ENCODE assay signal across 7 cellular contexts in the genomic region with DNA sequence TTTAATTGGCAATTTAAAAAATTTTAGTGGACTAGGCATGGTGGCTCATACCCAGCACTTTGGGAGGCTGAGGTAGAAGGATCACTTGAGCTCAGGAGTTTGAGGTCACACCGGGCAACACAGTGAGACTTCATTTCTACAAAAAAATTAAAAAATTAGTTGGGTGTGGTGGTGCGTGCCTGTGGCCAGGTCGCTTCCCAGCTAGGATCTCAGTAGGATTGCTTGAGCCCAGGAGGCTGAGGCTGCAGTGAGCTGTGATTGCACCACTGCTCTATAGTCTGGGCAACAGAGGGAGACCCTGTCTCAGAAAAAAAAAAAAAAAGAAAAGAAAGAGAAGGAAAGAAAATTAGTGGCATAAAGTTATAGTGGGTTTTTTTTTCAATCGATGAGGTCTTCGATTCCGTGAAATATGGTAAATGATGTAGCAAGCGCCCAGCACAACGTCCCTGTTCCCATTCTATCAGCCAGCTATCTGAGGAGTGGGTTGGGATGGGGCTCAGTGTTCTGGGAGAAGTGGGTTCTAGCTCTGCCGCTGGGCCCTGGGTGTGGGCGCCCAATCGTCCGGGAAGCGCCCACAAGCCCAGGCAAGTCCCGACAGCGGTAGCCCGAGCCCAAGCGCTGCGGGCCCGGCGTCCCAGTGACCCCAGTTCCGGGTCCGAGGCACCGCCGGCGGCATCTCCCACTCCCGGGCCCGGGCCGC. TPM values are rescaled to one million over a fixed set of nuclear protein-coding genes. Genes with fewer than 3 reads are reported as not detected.
DNase-seq lines count a peak whose midpoint lies in the region; ATAC-seq and TF ChIP-seq lines count a peak whose summit lies in the region.
"Had no signal": no experiment of that assay in that cellular context is flagged by ENCODE, and none has a peak within 500 bp of the region (broad histone marks: within the 10 kb centered on the region; RNA-seq: fewer than 3 reads in every experiment).

No MANE protein-coding gene starts in this region.

- H3K9me2 ChIP-seq in hepatocyte (replicated peaks; ENCODE audit: insufficient read depth): no peaks in the 10 kb centered on the region

- no peaks in the 10 kb centered on the region for H3K9me3 Mint-ChIP-seq in activated naive CD4-positive, alpha-beta T cell treated with anti-CD3 and anti-CD28 coated beads, Interleukin-2, amount 50 U/mL, for 24 hours

- H3K27ac Mint-ChIP-seq in activated naive CD4-positive, alpha-beta T cell treated with anti-CD3 and anti-CD28 coated beads, Interleukin-2, amount 50 U/mL, for 24 hours: peak overlapping the region; percentile 97

- ATAC-seq in upper lobe of right lung (no peak), GM21737 (IDR thresholded peaks at IDR 0.05; ENCODE audit: unreplicated experiment) (no peak)

- no peak overlapping the region for H3K4me3 ChIP-seq in hepatocyte
- H3K4me3 ChIP-seq in upper lobe of right lung: peak overlapping the region; percentile 65
- H3K4me3 ChIP-seq in WERI-Rb-1 (ENCODE audit: low read depth, low read length): no peak overlapping the region

- H3K79me2 ChIP-seq in hepatocyte: no peaks in the 10 kb centered on the region

- peak overlapping the region; percentile 93 for H3K4me3 Mint-ChIP-seq in activated naive CD4-positive, alpha-beta T cell treated with anti-CD3 and anti-CD28 coated beads, Interleukin-2, amount 50 U/mL, for 24 hours

- H2AFZ ChIP-seq in hepatocyte: peak overlapping the region; percentile 63

- no peaks in the 10 kb centered on the region for H4K20me1 ChIP-seq in hepatocyte (ENCODE audit: insufficient read depth, poor library complexity, severe bottlenecking)

- H3K9me3 ChIP-seq in hepatocyte (ENCODE audit: low read depth) (no peaks in the 10 kb centered on the region), upper lobe of right lung (no peaks in the 10 kb centered on the region), WERI-Rb-1 (ENCODE audit: severe bottlenecking) (no peaks in the 10 kb centered on the region)

- H3K27me3 ChIP-seq in hepatocyte: peaks cover 25% of the 10 kb centered on the region
- no peaks in the 10 kb centered on the region for H3K27me3 ChIP-seq in upper lobe of right lung
- H3K27me3 ChIP-seq in WERI-Rb-1 (ENCODE audit: insufficient read depth, low read depth, severe bottlenecking): no peaks in the 10 kb centered on the region

- H3K27me3 Mint-ChIP-seq in activated naive CD4-positive, alpha-beta T cell treated with anti-CD3 and anti-CD28 coated beads, Interleukin-2, amount 50 U/mL, for 24 hours: no peaks in the 10 kb centered on the region

- H3K36me3 ChIP-seq in hepatocyte (replicated peaks; ENCODE audit: insufficient read depth, low read depth) (no peaks in the 10 kb centered on the region), upper lobe of right lung (no peaks in the 10 kb centered on the region), WERI-Rb-1 (no peaks in the 10 kb centered on the region)
- H3K36me3 ChIP-seq: cardiac muscle cell had no signal

- peaks cover 15% of the 10 kb centered on the region for H3K4me1 ChIP-seq in hepatocyte (ENCODE audit: insufficient read depth)
- H3K4me1 ChIP-seq in upper lobe of right lung: peaks cover 18% of the 10 kb centered on the region

- no peak overlapping the region for H3K27ac ChIP-seq in hepatocyte
- H3K27ac ChIP-seq in upper lobe of right lung: peak overlapping the region; percentile 55
- no peak overlapping the region for H3K27ac ChIP-seq in WERI-Rb-1
- H3K27ac ChIP-seq: cardiac muscle cell had no signal

- intact Hi-C loops in upper lobe of right lung (cut with DNase I): no loop called here

- H3K36me3 Mint-ChIP-seq in activated naive CD4-positive, alpha-beta T cell treated with anti-CD3 and anti-CD28 coated beads, Interleukin-2, amount 50 U/mL, for 24 hours: peaks cover 15% of the 10 kb centered on the region

- H3K4me2 ChIP-seq in hepatocyte: peak overlapping the region; percentile 93

- TF ChIP-seq CTCF in hepatocyte (IDR thresholded peaks at IDR 0.05; ENCODE audit: poor library complexity) (no peak), upper lobe of right lung (IDR thresholded peaks at IDR 0.05) (no peak), WERI-Rb-1 (IDR thresholded peaks at IDR 0.05; ENCODE audit: low read depth, low read length) (no peak)

- DNase-seq in activated naive CD4-positive, alpha-beta T cell treated with anti-CD3 and anti-CD28 coated beads, Interleukin-2, amount 50 U/mL, for 16 hours: no peak
- DNase-seq in hepatocyte (ENCODE audit: low spot score) (no peak), upper lobe of right lung (no peak), WERI-Rb-1 (no peak)

- 31% methylated on average over 26 of the region's 28 CpGs for WGBS in hepatocyte (ENCODE audit: low lambda C conversion rate, missing lambda C conversion rate)

- peaks cover 41% of the 10 kb centered on the region for H3K4me1 Mint-ChIP-seq in activated naive CD4-positive, alpha-beta T cell treated with anti-CD3 and anti-CD28 coated beads, Interleukin-2, amount 50 U/mL, for 24 hours

RNA-seq across cellular contexts. Expression of gene FOSL1, which starts 1.4 kb away (rescaled TPM):
- 4.5 and 4.7 TPM in 2 replicates for total RNA-seq in hepatocyte
- 16.5 and 20.1 TPM in 2 replicates for polyA plus RNA-seq in hepatocyte
- 3.9 TPM for total RNA-seq in upper lobe of right lung

RNA-seq across cellular contexts. Expression of gene CCDC85B, which starts 8.3 kb away (rescaled TPM):
- 15.1 and 21.5 TPM in 2 replicates for total RNA-seq in hepatocyte
- 38.2 and 41.6 TPM in 2 replicates for polyA plus RNA-seq in hepatocyte
- 36.4 TPM for total RNA-seq in upper lobe of right lung

RNA-seq across cellular contexts. Expression of gene FIBP, which starts 10.5 kb away (rescaled TPM):
- 72.6 and 74.9 TPM in 2 replicates for total RNA-seq in hepatocyte
- 93.6 and 101 TPM in 2 replicates for polyA plus RNA-seq in hepatocyte
- 35.5 TPM for total RNA-seq in upper lobe of right lung

RNA-seq across cellular contexts. Expression of gene CTSW, which starts 19.2 kb away (rescaled TPM):
- total RNA-seq in hepatocyte: not detected in 2 replicates
- 0.15 and 0.56 TPM in 2 replicates for polyA plus RNA-seq in hepatocyte
- total RNA-seq in upper lobe of right lung: 17.2 TPM
- total RNA-seq: cardiac muscle cell had no signal

RNA-seq across cellular contexts. Expression of gene C11orf68, which starts 20.1 kb away (rescaled TPM):
- 20.8 and 26.3 TPM in 2 replicates for total RNA-seq in hepatocyte
- 53.2 and 59.3 TPM in 2 replicates for polyA plus RNA-seq in hepatocyte
- total RNA-seq in upper lobe of right lung: 34.7 TPM
